Comparison of ENCODE assay signal across 8 cellular contexts in genomic region chr2:10119601-10120157, GRCh38. TPM values are rescaled to one million over a fixed set of nuclear protein-coding genes. Genes with fewer than 3 reads are reported as not detected.
DNase-seq lines count a peak whose midpoint lies in the region; ATAC-seq and TF ChIP-seq lines count a peak whose summit lies in the region.

No MANE protein-coding gene starts in this region.

- DNase-seq in right atrium auricular region (ENCODE audit: low spot score) (no peak), left cardiac atrium (no peak), SKM-1 treated with dmso at 0.1 percent for 144 hours (lab: John Stamatoyannopoulos, UW; ENCODE audit: unreplicated experiment) (no peak), NCI-H2196 treated with DMSO at 0.1 percent for 48 hours (lab: John Stamatoyannopoulos, UW; ENCODE audit: unreplicated experiment) (no peak), GDM1 (lab: John Stamatoyannopoulos, UW) (no peak)

- peaks cover 9 to 12% of the 10 kb centered on the region in 2 donors for H3K27me3 ChIP-seq in right atrium auricular region
- H3K27me3 ChIP-seq in mononuclear cell (ENCODE audit: insufficient read depth, low read length) = peaks cover 7% of the 10 kb centered on the region

- no peaks in the 10 kb centered on the region for H3K36me3 Mint-ChIP-seq in brain

- peaks cover 37% of the 10 kb centered on the region for H3K4me1 Mint-ChIP-seq in brain

- H3K27me3 Mint-ChIP-seq in brain = peaks cover 9% of the 10 kb centered on the region

- ATAC-seq in left cardiac atrium (no peak), HG03196 (IDR thresholded peaks at IDR 0.05; ENCODE audit: unreplicated experiment) (no peak)

- H3K4me3 ChIP-seq in right atrium auricular region (peak overlapping the region; percentile 56 to 68), mononuclear cell (ENCODE audit: low read length) (peak overlapping the region; percentile 59)

- peaks cover 0 to 31% of the 10 kb centered on the region in 2 donors for H3K4me1 ChIP-seq in right atrium auricular region
- H3K4me1 ChIP-seq in mononuclear cell (ENCODE audit: insufficient read depth, low read length) = peaks cover 74% of the 10 kb centered on the region

- no peaks in the 10 kb centered on the region for H3K9me3 Mint-ChIP-seq in brain

- H3K27ac Mint-ChIP-seq in brain = peak overlapping the region in 1 of 5 experiments; percentile 85

- peak overlapping the region; percentile 93 to 97 (median 97) for H3K4me3 Mint-ChIP-seq in brain

- H3K9me3 ChIP-seq in right atrium auricular region (no peaks in the 10 kb centered on the region), mononuclear cell (ENCODE audit: low read depth, low read length) (no peaks in the 10 kb centered on the region)

- peak overlapping the region; percentile 61 to 70 for H3K27ac ChIP-seq in right atrium auricular region

- intact Hi-C loops in left cardiac atrium (cut with DNase I) = loop anchor here in 1 of 2 donors (5.0 kb wide), 1 partner anchor 318 kb away; no protein-coding TSS in a partner anchor

- no peaks in the 10 kb centered on the region for H3K36me3 ChIP-seq in right atrium auricular region

- TF ChIP-seq CTCF in right atrium auricular region (IDR thresholded peaks at IDR 0.05) (no peak), brain (conservative IDR thresholded peaks at IDR 0.05) (no peak)

RNA-seq across cellular contexts. Expression of gene RRM2, which starts 2.9 kb away (rescaled TPM):
- total RNA-seq in right atrium auricular region (under 1 TPM; 0.08 to 0.63 TPM), left cardiac atrium (1 to 10 TPM; 1.0 to 6.1 TPM), mononuclear cell (5.5 TPM)
- 45.9 TPM for polyA plus RNA-seq in brain (ENCODE audit: insufficient read depth, low read depth, low replicate concordance)

RNA-seq across cellular contexts. Expression of gene CYS1, which starts 39.5 kb away (rescaled TPM):
- total RNA-seq in right atrium auricular region (1 to 10 TPM; 4.8 to 5.9 TPM), left cardiac atrium (1 to 10 TPM; 3.5 to 4.1 TPM), mononuclear cell (0.10 TPM)
- 1.7 TPM for polyA plus RNA-seq in brain (ENCODE audit: insufficient read depth, low read depth, low replicate concordance)
